Comparison of ENCODE assay signal across 1 cellular context in the genomic region with DNA sequence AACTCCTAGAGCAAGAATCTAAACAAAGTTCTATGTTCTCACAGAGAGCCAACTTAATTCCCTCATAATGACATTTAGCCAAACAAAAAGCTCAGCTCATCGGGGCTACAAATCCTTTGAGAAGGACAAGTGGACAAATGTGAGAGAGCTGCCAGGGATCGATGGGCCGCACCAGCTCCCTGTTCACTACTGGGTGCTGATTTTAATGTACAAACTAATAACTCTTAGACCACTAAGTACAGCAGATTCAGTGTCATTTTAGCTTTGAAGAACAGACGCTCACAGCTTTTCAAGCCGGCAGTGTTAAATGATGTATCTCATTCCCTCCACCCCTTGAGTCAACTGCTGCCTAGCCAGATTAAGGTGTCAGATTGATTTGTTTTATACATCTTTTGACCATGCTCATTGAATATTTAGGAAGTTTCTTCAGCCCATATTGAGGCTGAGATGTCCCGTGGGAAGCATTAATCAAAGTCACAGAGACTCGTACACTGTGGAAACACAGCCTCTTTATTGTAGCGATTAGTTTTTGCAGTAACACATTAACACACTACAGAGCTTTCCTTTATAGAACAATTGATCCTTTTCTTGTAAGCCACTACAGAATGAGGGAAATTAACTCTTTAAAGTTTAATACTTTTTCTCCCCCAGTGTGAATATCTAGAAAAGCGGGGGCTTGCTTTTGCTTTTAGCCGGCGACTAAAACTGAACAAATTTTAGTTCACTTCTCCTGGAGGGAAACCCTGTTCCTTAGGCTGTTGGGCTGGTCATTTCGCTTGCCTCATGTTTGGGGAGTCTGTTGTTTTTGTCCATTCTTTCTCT.
TF ChIP-seq lines count a peak whose summit lies in the region.

No MANE protein-coding gene starts in this region.

TF ChIP-seq in H1, 55 proteins besides CTCF, POLR2A, EP300 and RAD21:
- TF ChIP-seq SP2 (IDR thresholded peaks at IDR 0.05; ENCODE audit: low read length) = no peak
- no peak for TF ChIP-seq TAF7 (optimal IDR thresholded peaks at IDR 0.05; ENCODE audit: borderline replicate concordance, low read depth, low read length)
- no peak for TF ChIP-seq SRF (IDR thresholded peaks at IDR 0.05; ENCODE audit: low read depth, low read length)
- no peak for TF ChIP-seq RFX5 (IDR thresholded peaks at IDR 0.05; ENCODE audit: borderline replicate concordance, low read depth, low read length)
- TF ChIP-seq BRCA1 (IDR thresholded peaks at IDR 0.05; ENCODE audit: low read depth, low read length) = no peak
